14 cellular contexts compared by ENCODE assay signal in the genomic region with DNA sequence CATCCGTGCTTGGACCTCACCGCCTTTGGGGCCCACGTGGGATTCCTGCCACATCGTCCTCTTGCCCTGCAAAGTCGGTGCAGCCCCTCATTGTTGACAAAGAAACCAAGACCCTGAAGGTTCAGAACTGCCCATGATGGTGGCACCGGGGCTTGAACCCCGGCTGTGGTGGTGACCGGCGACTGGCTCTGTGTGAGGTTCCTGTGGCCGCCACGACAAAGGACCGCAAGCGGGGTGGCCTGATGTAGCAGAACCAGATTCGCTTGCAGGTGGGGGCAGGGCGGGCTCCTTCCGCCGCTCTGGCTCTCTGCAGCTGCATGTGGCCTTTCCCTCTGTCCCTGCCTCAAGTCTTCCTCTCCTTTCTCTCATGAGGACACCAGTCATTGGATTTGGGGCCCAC. TPM values are rescaled to one million over a fixed set of nuclear protein-coding genes. Genes with fewer than 3 reads are reported as not detected.
A peak's percentile ranks its signal among the peaks of the same experiment; 100 is the strongest.
DNase-seq lines count a peak whose midpoint lies in the region; ATAC-seq, FAIRE-seq and TF ChIP-seq lines count a peak whose summit lies in the region.
"Had no signal": no experiment of that assay in that cellular context is flagged by ENCODE, and none has a peak within 500 bp of the region (broad histone marks: within the 10 kb centered on the region; RNA-seq: fewer than 3 reads in every experiment).

No MANE protein-coding gene starts in this region.

- intact Hi-C loops in HepG2 (cut with micrococcal nuclease; ENCODE audit: unreplicated experiment): no loop called here
- intact Hi-C loops in right lobe of liver (cut with DNase I): loop anchor here (5.0 kb wide), 1 partner anchor 116 kb away; no protein-coding TSS in a partner anchor
- intact Hi-C loops in HCT116 (cut with micrococcal nuclease): no loop called here
- intact Hi-C loops in K562 (cut with micrococcal nuclease): no loop called here
- intact Hi-C loops in PC-3 (cut with micrococcal nuclease): no loop called here

- no peak overlapping the region for H3K27ac ChIP-seq in HepG2 (ENCODE audit: extremely low read length, insufficient read depth, low read length)
- no peak overlapping the region for H3K27ac ChIP-seq in right lobe of liver
- 0 out of 2 replicates have a peak overlapping the region, but pooled peaks have one; percentile 12 for H3K27ac ChIP-seq in HCT116 (ENCODE audit: low read depth, low read length)
- no peak overlapping the region for H3K27ac ChIP-seq in K562 (ENCODE audit: extremely low read depth, low read depth, low read length)
- no peak overlapping the region for H3K27ac ChIP-seq in PC-3 (ENCODE audit: low read length)

- no peaks in the 10 kb centered on the region for H3F3A ChIP-seq in PC-3 (ENCODE audit: low read length, unreplicated experiment)

- 92% methylated on average over 17 of the region's 17 CpGs for whole genome bisulfite sequencing in HepG2 (ENCODE audit: low lambda C conversion rate)
- WGBS in right lobe of liver (ENCODE audit: insufficient coverage, low coverage, low lambda C conversion rate, missing lambda C conversion rate): no CpG with 5 or more reads among the region's 17 CpGs
- WGBS in K562 (ENCODE audit: insufficient coverage, low coverage, missing lambda C conversion rate): 92% methylated on average over 17 of the region's 17 CpGs

- ATAC-seq in HepG2 (no peak), right lobe of liver (no peak), HCT116 (no peak), K562 (no peak), PC-3 (no peak)

- CTCF ChIA-PET in HepG2 (lab: Yijun Ruan, JAX; ENCODE audit: low intra/inter-chr PET ratio, low total read pairs) (interaction anchor here (1.9 kb wide), 1 partner anchor 121 kb away, joined by 8 read pairs; no protein-coding TSS in a partner anchor), HCT116 (lab: Charles Lee) (no interaction called here), K562 (lab: Yijun Ruan, JAX; ENCODE audit: low intra/inter-chr PET ratio) (no interaction called here), PC-3 (lab: Charles Lee) (no interaction called here)

- H3K9ac ChIP-seq in HepG2 (ENCODE audit: insufficient read depth, low read depth, low read length): no peak overlapping the region
- no peak overlapping the region for H3K9ac ChIP-seq in HCT116 (ENCODE audit: low read length)
- no peak overlapping the region for H3K9ac ChIP-seq in K562 (ENCODE audit: insufficient read depth in 1 of 2, low read depth in 2 of 2, low read length in 2 of 2)
- no peak overlapping the region for H3K9ac ChIP-seq in PC-3 (ENCODE audit: low read length)

- in situ Hi-C loops in HepG2 (cut with HindIII; ENCODE audit: extremely low pct_ligation_motif_present, low pct_unique_long_range_greater_than_20kb) (no loop called here), K562 (cut with MboI) (no loop called here), GM13976 (cut with MboI; ENCODE audit: low sequenced_read_pairs, unreplicated experiment) (loop anchor here (25.0 kb wide), 1 partner anchor 116 kb away; the partner anchor contains the start of gene MRGBP)

- peaks cover 4 to 15% of the 10 kb centered on the region in 2 experiments; a peak in 4 of 5 replicates for H3K27me3 ChIP-seq in HepG2 (ENCODE audit: control insufficient read depth in 1 of 2, insufficient read depth in 2 of 2, low read length in 2 of 2)
- no peaks in the 10 kb centered on the region for H3K27me3 ChIP-seq in right lobe of liver
- no peaks in the 10 kb centered on the region for H3K27me3 ChIP-seq in HCT116 (ENCODE audit: insufficient read depth, low read length)
- peaks cover 0 to 20% of the 10 kb centered on the region in 2 experiments; a peak in 2 of 5 replicates for H3K27me3 ChIP-seq in K562 (ENCODE audit: control insufficient read depth in 2 of 2, insufficient read depth in 2 of 2, low read length in 2 of 2)
- no peaks in the 10 kb centered on the region for H3K27me3 ChIP-seq in PC-3 (ENCODE audit: low read length)

- H3K4me2 ChIP-seq in HepG2 (ENCODE audit: low read depth, low read length) (no peak overlapping the region), HCT116 (ENCODE audit: low read length) (no peak overlapping the region), K562 (ENCODE audit: insufficient read depth, low read length) (no peak overlapping the region), PC-3 (ENCODE audit: low read length) (no peak overlapping the region)

- H3K4me3 ChIP-seq in HepG2 (replicated peaks in 1 of 3; ENCODE audit: insufficient read depth in 1 of 3, low read depth in 2 of 3, low read length in 3 of 3) (no peak overlapping the region), right lobe of liver (no peak overlapping the region), HCT116 (replicated peaks in 1 of 2; ENCODE audit: low read depth in 1 of 2, low read length in 2 of 2) (no peak overlapping the region), K562 (no peak overlapping the region), PC-3 (ENCODE audit: low read length) (no peak overlapping the region)

- no peaks in the 10 kb centered on the region for H3K9me1 ChIP-seq in K562 (ENCODE audit: control insufficient read depth, insufficient read depth, low read length)

- POLR2A ChIA-PET in HepG2 (lab: Yijun Ruan, JAX): no interaction called here
- POLR2A ChIA-PET in HCT116 (lab: Charles Lee): no interaction called here
- POLR2A ChIA-PET in K562 (lab: Yijun Ruan, JAX): interaction anchor here (1.0 kb wide), 1 partner anchor 13 kb away, joined by 4 read pairs; no protein-coding TSS in a partner anchor
- POLR2A ChIA-PET in PC-3 (lab: Charles Lee; ENCODE audit: unreplicated experiment): no interaction called here

- H2AFZ ChIP-seq in HepG2 (ENCODE audit: low read length): no peak overlapping the region
- no peak overlapping the region for H2AFZ ChIP-seq in HCT116 (ENCODE audit: low read depth, low read length, poor library complexity, severe bottlenecking)
- no peak overlapping the region for H2AFZ ChIP-seq in K562 (ENCODE audit: low read depth, low read length)
- H2AFZ ChIP-seq in PC-3 (ENCODE audit: low read length): no peak overlapping the region

- H3K4me1 ChIP-seq in HepG2 (ENCODE audit: insufficient read depth, low read length) (peaks cover 36% of the 10 kb centered on the region), right lobe of liver (no peaks in the 10 kb centered on the region), HCT116 (ENCODE audit: control insufficient read depth in 1 of 2, insufficient read depth in 2 of 2, low read length in 2 of 2) (peaks cover 6 to 27% of the 10 kb centered on the region in 2 experiments; a peak in 2 of 4 replicates), K562 (replicated peaks in 1 of 2; ENCODE audit: control insufficient read depth in 2 of 2, insufficient read depth in 2 of 2, low read length in 2 of 2) (peaks cover 0 to 35% of the 10 kb centered on the region in 2 experiments; a peak in 1 of 5 replicates), PC-3 (ENCODE audit: insufficient read depth, low read length) (peaks cover 21% of the 10 kb centered on the region; the same call in 1 of the 2 replicates)

- H3K79me2 ChIP-seq in HepG2 (ENCODE audit: insufficient read depth, low read length) (no peaks in the 10 kb centered on the region), HCT116 (ENCODE audit: insufficient read depth, low read length) (no peaks in the 10 kb centered on the region; the same call in 1 of the 2 replicates), K562 (ENCODE audit: control insufficient read depth, insufficient read depth, low read length) (no peaks in the 10 kb centered on the region), PC-3 (ENCODE audit: low read length) (no peaks in the 10 kb centered on the region)

- TF ChIP-seq CTCF in HepG2 (CRISPR knock-in tag; IDR thresholded peaks at IDR 0.05) (no peak), right lobe of liver (IDR thresholded peaks at IDR 0.05) (no peak), HCT116 (IDR thresholded peaks at IDR 0.05 in 2 of 3, conservative IDR thresholded peaks at IDR 0.05 in 1 of 3; ENCODE audit: borderline replicate concordance in 1 of 3, insufficient read depth in 1 of 3, low read depth in 2 of 3, low read length in 2 of 3) (no peak), K562 (IDR thresholded peaks at IDR 0.05 in 2 of 3, conservative IDR thresholded peaks at IDR 0.05 in 1 of 3; ENCODE audit: insufficient read depth in 2 of 3, low read depth in 1 of 3, low read length in 3 of 3) (no peak), GM13976 (IDR thresholded peaks at IDR 0.05; ENCODE audit: borderline replicate concordance, control extremely low read depth, extremely low read depth, insufficient read depth, missing control alignments) (no peak), PC-3 (conservative IDR thresholded peaks at IDR 0.05; ENCODE audit: low read depth, low read length) (no peak)

- H4K20me1 ChIP-seq in HepG2 (ENCODE audit: insufficient read depth, low read length): no peaks in the 10 kb centered on the region
- H4K20me1 ChIP-seq in HCT116 (ENCODE audit: insufficient read depth): no peaks in the 10 kb centered on the region
- H4K20me1 ChIP-seq in K562 (replicated peaks; ENCODE audit: control insufficient read depth, insufficient read depth, low read length): no peaks in the 10 kb centered on the region
- no peaks in the 10 kb centered on the region for H4K20me1 ChIP-seq in PC-3 (ENCODE audit: low read length)

- H3K9me2 ChIP-seq in HCT116 (ENCODE audit: insufficient read depth) (no peaks in the 10 kb centered on the region), PC-3 (replicated peaks; ENCODE audit: low read length) (no peaks in the 10 kb centered on the region)

- TF ChIP-seq RAD21 in HepG2 (CRISPR knock-in tag; IDR thresholded peaks at IDR 0.05) (no peak), HCT116 (IDR thresholded peaks at IDR 0.05; ENCODE audit: low read depth) (no peak), K562 (CRISPR knock-in tag; conservative IDR thresholded peaks at IDR 0.05 in 1 of 2, IDR thresholded peaks at IDR 0.05 in 1 of 2) (no peak)

- FAIRE-seq in HepG2 (lab: Jason Lieb, UNC) (no peak), K562 (lab: Jason Lieb, UNC) (no peak)
- FAIRE-seq: GM12892, GM19239 had no signal

- TF ChIP-seq EP300 in HepG2 (IDR thresholded peaks at IDR 0.05; ENCODE audit: low read depth in 2 of 2, low read length in 2 of 2) (no peak), HepG2 (CRISPR knock-in tag; IDR thresholded peaks at IDR 0.05; ENCODE audit: borderline replicate concordance) (no peak), K562 (IDR thresholded peaks at IDR 0.05; ENCODE audit: low read length) (no peak)

- peaks cover 1 to 20% of the 10 kb centered on the region in 2 experiments; a peak in 2 of 5 replicates for H3K36me3 ChIP-seq in HepG2 (replicated peaks in 1 of 2; ENCODE audit: control insufficient read depth in 1 of 2, insufficient read depth in 2 of 2, low read length in 2 of 2)
- H3K36me3 ChIP-seq in right lobe of liver: no peaks in the 10 kb centered on the region
- H3K36me3 ChIP-seq in HCT116 (ENCODE audit: control insufficient read depth in 1 of 2, insufficient read depth in 2 of 2, low read length in 2 of 2): peaks cover 11 to 41% of the 10 kb centered on the region in 2 experiments; a peak in 3 of 4 replicates
- H3K36me3 ChIP-seq in K562 (ENCODE audit: control insufficient read depth, insufficient read depth, low read length): peaks cover 47% of the 10 kb centered on the region; the same call in 2 of the 3 replicates
- H3K36me3 ChIP-seq in PC-3 (ENCODE audit: low read depth, low read length): peaks cover 40% of the 10 kb centered on the region

- no peaks in the 10 kb centered on the region for H3K9me3 ChIP-seq in HepG2 (ENCODE audit: low read length)
- no peaks in the 10 kb centered on the region for H3K9me3 ChIP-seq in right lobe of liver
- no peaks in the 10 kb centered on the region for H3K9me3 ChIP-seq in HCT116 (ENCODE audit: control insufficient read depth in 1 of 2, insufficient read depth in 1 of 2, low read depth in 1 of 2, low read length in 2 of 2)
- no peaks in the 10 kb centered on the region for H3K9me3 ChIP-seq in K562 (replicated peaks; ENCODE audit: control insufficient read depth, insufficient read depth, low read depth, low read length)
- no peaks in the 10 kb centered on the region for H3K9me3 ChIP-seq in PC-3 (ENCODE audit: low read length)

- TF ChIP-seq POLR2A in HepG2 (IDR thresholded peaks at IDR 0.05; ENCODE audit: insufficient read depth in 1 of 2, low read depth in 2 of 2, low read length in 2 of 2) (no peak; a peak in 1 of 4 replicates), right lobe of liver (IDR thresholded peaks at IDR 0.05) (no peak), HCT116 (IDR thresholded peaks at IDR 0.05; ENCODE audit: borderline replicate concordance, extremely low read depth, insufficient read depth, insufficient read length) (no peak), K562 (conservative IDR thresholded peaks at IDR 0.05) (no peak)

- RAD21 ChIA-PET in HCT116 (lab: Charles Lee; ENCODE audit: low non-redundant PET in 1 of 2, low total read pairs in 2 of 2, uncharacterized antibody in 2 of 2, unreplicated experiment in 2 of 2): no interaction called here

- DNase-seq in HepG2 (ENCODE audit: low spot score) (no peak), right lobe of liver (no peak), HCT116 (ENCODE audit: low read depth, low spot score) (no peak), K562 (ENCODE audit: extremely low read depth in 1 of 4, low spot score in 3 of 4) (no peak), GM13976 (ENCODE audit: low spot score) (no peak), PC-3 (no peak), 8988T (no peak)
- DNase-seq: CD4-positive, CD25-positive, alpha-beta regulatory T cell; DMS79; GOT3; H9 had no signal

- BruUV-seq in HepG2 (replicated peaks; lab: Mats Ljungman, UMichigan) (no TSS peak), HCT116 (replicated peaks; lab: Mats Ljungman, UMichigan) (no TSS peak), K562 (replicated peaks; lab: Mats Ljungman, UMichigan) (no TSS peak), PC-3 (replicated peaks; lab: Mats Ljungman, UMichigan) (no TSS peak)

RNA-seq across cellular contexts. Expression of gene SLCO4A1, which starts 28.7 kb away (rescaled TPM):
- 23.8 and 55.5 TPM in 2 replicates for total RNA-seq in HepG2 (2016; rRNA removed; fragmentation: Illumina TruSeq; extraction: Trizol)
- total RNA-seq in HepG2 (2016; cell fraction: cytosol; rRNA removed; fragmentation: Illumina TruSeq; extraction: Trizol; ENCODE audit: low read depth): 21.3 and 22.4 TPM in 2 replicates
- 20.7 and 58.6 TPM in 2 replicates for total RNA-seq in HepG2 (2016; cell fraction: insoluble cytoplasmic fraction; rRNA removed; fragmentation: Illumina TruSeq; extraction: Trizol)
- 31.3 and 32.0 TPM in 2 replicates for total RNA-seq in HepG2 (2016; cell fraction: membrane; rRNA removed; fragmentation: Illumina TruSeq; extraction: Trizol)
- total RNA-seq in HepG2 (2016; cell fraction: nucleus; rRNA removed; fragmentation: Illumina TruSeq; extraction: Trizol): 55.7 and 65.4 TPM in 2 replicates
- polyA plus RNA-seq in HepG2 (2011; rRNA removed): 91.3 and 112 TPM in 2 replicates
- 53.2 and 96.9 TPM in 2 replicates for polyA plus RNA-seq in HepG2 (2011; cell fraction: cytosol; rRNA removed)
- polyA plus RNA-seq in HepG2 (2011; cell fraction: nucleus; rRNA removed): 133 and 239 TPM in 2 replicates
- 48.1 and 97.6 TPM in 2 replicates for polyA plus RNA-seq in HepG2 (2012)
- 14.3 and 17.6 TPM in 2 replicates for polyA plus RNA-seq in HepG2 (2016; cell fraction: cytosol; fragmentation: Illumina TruSeq; extraction: Trizol; ENCODE audit: low read depth)
- polyA plus RNA-seq in HepG2 (2016; cell fraction: insoluble cytoplasmic fraction; fragmentation: Illumina TruSeq; extraction: Trizol; ENCODE audit: low read depth): 25.9 and 26.2 TPM in 2 replicates
- 21.9 and 22.4 TPM in 2 replicates for polyA plus RNA-seq in HepG2 (2016; cell fraction: membrane; fragmentation: Illumina TruSeq; extraction: Trizol; ENCODE audit: low read depth)
- 114 and 125 TPM in 2 replicates for polyA plus RNA-seq in HepG2 (2016; cell fraction: nucleus; fragmentation: Illumina TruSeq; extraction: Trizol; ENCODE audit: insufficient read depth, low read depth)
- polyA minus RNA-seq in HepG2 (2011; rRNA and poly(A)+ RNA removed; ENCODE audit: low replicate concordance): 44.0 and 104 TPM in 2 replicates
- 27.7 and 39.2 TPM in 2 replicates for polyA minus RNA-seq in HepG2 (2011; cell fraction: cytosol; rRNA and poly(A)+ RNA removed)
- polyA minus RNA-seq in HepG2 (2011; cell fraction: nucleus; rRNA and poly(A)+ RNA removed): 31.2 and 42.4 TPM in 2 replicates
- 1 to 10 TPM in 5 of 6 experiments, under 1 TPM in 1; 0.93 to 8.8 (median 4.3) TPM for total RNA-seq in right lobe of liver
- 107 TPM for total RNA-seq in HCT116 (2021; ENCODE audit: unreplicated experiment)
- 119 and 125 TPM in 2 replicates for polyA plus RNA-seq in HCT116 (2012)
- 21.8 and 48.7 TPM in 2 replicates for total RNA-seq in K562 (2011; cell fraction: chromatin; rRNA removed; ENCODE audit: low replicate concordance)
- 35.3 and 40.5 TPM in 2 replicates for total RNA-seq in K562 (2011; cell fraction: nucleolus; rRNA removed)
- 24.4 TPM in 2 replicates for total RNA-seq in K562 (2011; cell fraction: nucleoplasm; rRNA removed)
- 16.2 and 26.3 TPM in 2 replicates for total RNA-seq in K562 (2014; rRNA removed)
- 6.8 and 7.3 TPM in 2 replicates for total RNA-seq in K562 (2014; rRNA removed; fragmentation: Illumina TruSeq; extraction: Trizol)
- 12.1 and 13.9 TPM in 2 replicates for total RNA-seq in K562 (2015; rRNA removed; fragmentation: Illumina TruSeq; extraction: Trizol)
- 21.9 and 25.2 TPM in 2 replicates for total RNA-seq in K562 (2021)
- polyA plus RNA-seq in K562 (2011; rRNA removed): 12.3 and 13.2 TPM in 2 replicates
- polyA plus RNA-seq in K562 (2011; cell fraction: cytosol; rRNA removed): 10.5 and 25.9 TPM in 2 replicates
- 46.8 and 83.4 TPM in 2 replicates for polyA plus RNA-seq in K562 (2011; cell fraction: nucleus; rRNA removed)
- 6.1 and 15.2 TPM in 2 replicates for polyA plus RNA-seq in K562 (2012)
- polyA plus RNA-seq in K562 (2014; fragmentation: Illumina TruSeq; extraction: Trizol): 13.6 and 15.4 TPM in 2 replicates
- 1 to 10 TPM; 1.6 to 3.1 TPM for polyA plus RNA-seq in K562 (2014; fragmentation: Nextera tagmentation; extraction: Ambion mirVana)
- 12.8 and 17.7 TPM in 2 replicates for polyA plus RNA-seq in K562 (2014; rRNA removed)
- polyA minus RNA-seq in K562 (2011; rRNA and poly(A)+ RNA removed): 5.1 and 5.5 TPM in 2 replicates
- 13.4 and 13.6 TPM in 2 replicates for polyA minus RNA-seq in K562 (2011; cell fraction: cytosol; rRNA and poly(A)+ RNA removed)
- polyA minus RNA-seq in K562 (2011; cell fraction: nucleus; rRNA and poly(A)+ RNA removed): 11.7 and 15.8 TPM in 2 replicates
- total RNA-seq in PC-3 (2014; rRNA removed): 161 and 162 TPM in 2 replicates

RNA-seq across cellular contexts. Expression of gene NTSR1, which starts 37.6 kb away (rescaled TPM):
- total RNA-seq in HepG2 (2016; rRNA removed; fragmentation: Illumina TruSeq; extraction: Trizol): 0.09 TPM in 1 of 2 replicates, not detected in the other
- not detected in 2 replicates for total RNA-seq in HepG2 (2016; cell fraction: cytosol; rRNA removed; fragmentation: Illumina TruSeq; extraction: Trizol; ENCODE audit: low read depth)
- 0.04 TPM in 1 of 2 replicates, not detected in the other for total RNA-seq in HepG2 (2016; cell fraction: insoluble cytoplasmic fraction; rRNA removed; fragmentation: Illumina TruSeq; extraction: Trizol)
- total RNA-seq in HepG2 (2016; cell fraction: membrane; rRNA removed; fragmentation: Illumina TruSeq; extraction: Trizol): 0.09 TPM in 1 of 2 replicates, not detected in the other
- 0.12 TPM in 1 of 2 replicates, not detected in the other for total RNA-seq in HepG2 (2016; cell fraction: nucleus; rRNA removed; fragmentation: Illumina TruSeq; extraction: Trizol)
- 0.12 and 0.17 TPM in 2 replicates for polyA plus RNA-seq in HepG2 (2011; rRNA removed)
- polyA plus RNA-seq in HepG2 (2011; cell fraction: cytosol; rRNA removed): 0.09 and 0.12 TPM in 2 replicates
- 0.38 and 0.51 TPM in 2 replicates for polyA plus RNA-seq in HepG2 (2011; cell fraction: nucleus; rRNA removed)
- polyA plus RNA-seq in HepG2 (2012): 0.09 and 0.19 TPM in 2 replicates
- polyA plus RNA-seq in HepG2 (2016; cell fraction: cytosol; fragmentation: Illumina TruSeq; extraction: Trizol; ENCODE audit: low read depth): not detected in 2 replicates
- 0.08 TPM in 1 of 2 replicates, not detected in the other for polyA plus RNA-seq in HepG2 (2016; cell fraction: insoluble cytoplasmic fraction; fragmentation: Illumina TruSeq; extraction: Trizol; ENCODE audit: low read depth)
- polyA plus RNA-seq in HepG2 (2016; cell fraction: membrane; fragmentation: Illumina TruSeq; extraction: Trizol; ENCODE audit: low read depth): 0.05 TPM in 1 of 2 replicates, not detected in the other
- 0.35 and 0.41 TPM in 2 replicates for polyA plus RNA-seq in HepG2 (2016; cell fraction: nucleus; fragmentation: Illumina TruSeq; extraction: Trizol; ENCODE audit: insufficient read depth, low read depth)
- polyA minus RNA-seq in HepG2 (2011; rRNA and poly(A)+ RNA removed; ENCODE audit: low replicate concordance): 0.24 TPM in 1 of 2 replicates, not detected in the other
- not detected in 2 replicates for polyA minus RNA-seq in HepG2 (2011; cell fraction: cytosol; rRNA and poly(A)+ RNA removed)
- polyA minus RNA-seq in HepG2 (2011; cell fraction: nucleus; rRNA and poly(A)+ RNA removed): 0.12 and 0.13 TPM in 2 replicates
- total RNA-seq in right lobe of liver: under 1 TPM in 4 of 6 experiments, not detected in 2; 0.04 to 0.74 (median 0.09) TPM
- total RNA-seq in HCT116 (2021; ENCODE audit: unreplicated experiment): 187 TPM
- 139 and 172 TPM in 2 replicates for polyA plus RNA-seq in HCT116 (2012)
- 0.25 TPM in 1 of 2 replicates, not detected in the other for total RNA-seq in K562 (2011; cell fraction: chromatin; rRNA removed; ENCODE audit: low replicate concordance)
- total RNA-seq in K562 (2011; cell fraction: nucleolus; rRNA removed): 0.17 TPM in 1 of 2 replicates, not detected in the other
- 0.15 TPM in 2 replicates for total RNA-seq in K562 (2011; cell fraction: nucleoplasm; rRNA removed)
- total RNA-seq in K562 (2014; rRNA removed): 0.41 TPM in 1 of 2 replicates, not detected in the other
- total RNA-seq in K562 (2014; rRNA removed; fragmentation: Illumina TruSeq; extraction: Trizol): 0.04 TPM in 1 of 2 replicates, not detected in the other
- 0.14 and 0.15 TPM in 2 replicates for total RNA-seq in K562 (2015; rRNA removed; fragmentation: Illumina TruSeq; extraction: Trizol)
- 0.38 and 0.40 TPM in 2 replicates for total RNA-seq in K562 (2021)
- 0.07 and 0.12 TPM in 2 replicates for polyA plus RNA-seq in K562 (2011; rRNA removed)
- 0.10 and 0.31 TPM in 2 replicates for polyA plus RNA-seq in K562 (2011; cell fraction: cytosol; rRNA removed)
- 0.13 and 0.24 TPM in 2 replicates for polyA plus RNA-seq in K562 (2011; cell fraction: nucleus; rRNA removed)
- polyA plus RNA-seq in K562 (2012): 0.51 and 0.61 TPM in 2 replicates
- 0.22 and 0.25 TPM in 2 replicates for polyA plus RNA-seq in K562 (2014; fragmentation: Illumina TruSeq; extraction: Trizol)
- polyA plus RNA-seq in K562 (2014; fragmentation: Nextera tagmentation; extraction: Ambion mirVana): not detected
- 0.04 and 0.12 TPM in 2 replicates for polyA plus RNA-seq in K562 (2014; rRNA removed)
- 0.06 and 0.07 TPM in 2 replicates for polyA minus RNA-seq in K562 (2011; rRNA and poly(A)+ RNA removed)
- polyA minus RNA-seq in K562 (2011; cell fraction: cytosol; rRNA and poly(A)+ RNA removed): not detected in 2 replicates
- 0.13 TPM in 1 of 2 replicates, not detected in the other for polyA minus RNA-seq in K562 (2011; cell fraction: nucleus; rRNA and poly(A)+ RNA removed)
- total RNA-seq in PC-3 (2014; rRNA removed): 7.8 and 10.6 TPM in 2 replicates
- total RNA-seq: G401 had no signal

Comparison
In these comparisons a context has a peak if more than half of its experiments do, and no peak if none do; other contexts are left out.
1. intact Hi-C loops: an anchor here in right lobe of liver (5.0 kb wide); none called in HepG2, HCT116, K562 and PC-3.
2. RNA of gene NTSR1, which starts 37.6 kb away (total RNA-seq): 187 TPM in HCT116 (single experiment); 7.8 to 10.6 TPM in PC-3, 0.04 to 0.41 TPM in K562, 0.04 to 0.12 TPM in HepG2 and 0.04 to 0.74 TPM in right lobe of liver; every median in the first group is over 10 times any median in the second.
3. Of the 241 proteins assayed by ChIP-seq in both HepG2 and K562: peak only in HepG2: RBFOX2 and RBM39; only in K562: ZBTB33; in both: none; in neither: 238.